Comparison of ENCODE assay signal across 8 cellular contexts in the genomic region with DNA sequence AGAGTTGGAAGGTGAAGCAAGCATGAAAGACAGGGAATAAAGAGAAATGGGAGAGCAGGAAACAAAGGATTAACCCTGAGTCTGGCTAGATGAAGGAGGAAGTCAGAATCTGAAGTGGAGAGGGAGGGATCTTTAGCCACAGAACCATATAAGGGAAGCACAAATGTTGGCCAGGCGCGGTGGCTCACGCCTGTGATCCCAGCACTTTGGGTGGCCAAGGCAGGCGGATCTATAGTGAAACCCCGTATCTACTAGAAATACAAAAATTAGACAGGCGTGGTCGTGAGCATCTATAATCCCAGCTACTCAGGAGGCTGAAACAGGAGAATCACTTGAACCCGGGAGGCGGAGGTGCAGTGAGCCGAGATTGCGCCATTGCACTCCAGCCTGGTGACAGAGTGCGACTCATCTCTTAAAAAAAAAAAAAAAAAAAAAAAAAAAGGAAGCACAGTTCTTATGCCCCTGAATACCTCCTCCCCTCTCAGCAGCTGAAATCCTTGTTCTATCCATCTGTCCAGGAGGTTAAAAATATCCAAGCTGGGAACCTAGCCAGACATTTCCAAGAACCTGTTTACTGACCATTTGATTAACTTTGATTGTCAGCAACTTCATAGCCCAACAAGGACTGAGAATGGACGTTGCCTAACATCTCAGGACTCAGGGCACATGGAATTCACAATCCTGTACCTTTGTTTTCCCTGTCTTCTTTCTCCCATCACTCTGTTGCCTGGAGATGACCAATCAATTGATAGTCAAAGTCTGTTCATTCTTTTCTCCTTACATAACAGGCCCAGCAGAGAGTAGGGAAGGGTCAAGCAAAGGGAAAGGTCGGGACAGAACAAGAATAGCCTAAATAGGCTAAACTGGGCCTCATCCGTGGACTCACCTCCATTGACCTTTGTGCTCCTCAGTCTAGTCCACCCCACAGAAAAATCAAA. TPM values are rescaled to one million over a fixed set of nuclear protein-coding genes. Genes with fewer than 3 reads are reported as not detected.
DNase-seq lines count a peak whose midpoint lies in the region; ATAC-seq, FAIRE-seq and TF ChIP-seq lines count a peak whose summit lies in the region.

No MANE protein-coding gene starts in this region.

- FAIRE-seq in urothelium cell line (lab: Jason Lieb, UNC): no peak

- peak; percentile 48 for ATAC-seq in RWPE2 (ENCODE audit: low read depth)
- ATAC-seq in GM21723 (IDR thresholded peaks at IDR 0.05; ENCODE audit: unreplicated experiment): no peak

- intact Hi-C loops in activated naive CD4-positive, alpha-beta T cell treated with anti-CD3 and anti-CD28 coated beads for 36 hours (cut with micrococcal nuclease): loop anchor here (1.0 kb wide), 1 partner anchor 8 kb away; no protein-coding TSS in a partner anchor

- H3K4me3 ChIP-seq in RWPE2 (ENCODE audit: severe bottlenecking) (no peak overlapping the region), duodenal mucosa (ENCODE audit: low read depth in 1 of 2, low read length in 2 of 2) (peak overlapping the region; percentile 1 to 30)

- peaks cover 43% of the 10 kb centered on the region for H3K4me1 Mint-ChIP-seq in activated naive CD4-positive, alpha-beta T cell treated with anti-CD3 and anti-CD28 coated beads for 36 hours (ENCODE audit: low read depth)

- H3K27me3 Mint-ChIP-seq in activated naive CD4-positive, alpha-beta T cell treated with anti-CD3 and anti-CD28 coated beads for 36 hours (ENCODE audit: low read depth): no peaks in the 10 kb centered on the region

- H3K27ac Mint-ChIP-seq in activated naive CD4-positive, alpha-beta T cell treated with anti-CD3 and anti-CD28 coated beads for 36 hours: peak overlapping the region; percentile 91

- peak overlapping the region; percentile 32 for H3K4me3 Mint-ChIP-seq in activated naive CD4-positive, alpha-beta T cell treated with anti-CD3 and anti-CD28 coated beads for 36 hours

- peak; percentile 41 for DNase-seq in activated naive CD4-positive, alpha-beta T cell treated with anti-CD3 and anti-CD28 coated beads for 36 hours
- no peak for DNase-seq in activated naive CD4-positive, alpha-beta T cell treated with Interleukin-2 at 50 U/mL for 16 hours
- DNase-seq in RWPE2 (ENCODE audit: low spot score): no peak
- DNase-seq in myocyte (ENCODE audit: low read depth): peak; percentile 98
- no peak for DNase-seq in iPS-NIHi7 (ENCODE audit: extremely low spot score)
- no peak for DNase-seq in urothelium cell line (ENCODE audit: low spot score)

- no peaks in the 10 kb centered on the region for H3K9me3 Mint-ChIP-seq in activated naive CD4-positive, alpha-beta T cell treated with anti-CD3 and anti-CD28 coated beads for 36 hours

- H3K9me3 ChIP-seq in RWPE2 (ENCODE audit: severe bottlenecking): no peaks in the 10 kb centered on the region
- no peaks in the 10 kb centered on the region for H3K9me3 ChIP-seq in duodenal mucosa (ENCODE audit: control insufficient read depth in 1 of 2, low read length in 2 of 2)

- no peaks in the 10 kb centered on the region for H3K27me3 ChIP-seq in RWPE2 (ENCODE audit: insufficient read depth, poor library complexity, severe bottlenecking)
- H3K27me3 ChIP-seq in duodenal mucosa (ENCODE audit: control insufficient read depth in 1 of 2, insufficient read depth in 2 of 2, low read length in 2 of 2): no peaks in the 10 kb centered on the region

- no peaks in the 10 kb centered on the region for H3K36me3 Mint-ChIP-seq in activated naive CD4-positive, alpha-beta T cell treated with anti-CD3 and anti-CD28 coated beads for 36 hours (ENCODE audit: low read depth)

- CTCF ChIA-PET in activated naive CD4-positive, alpha-beta T cell treated with anti-CD3 and anti-CD28 coated beads for 36 hours (lab: Charles Lee): interaction anchor here (0.6 to 8.8 kb wide), 6 partner anchors 6 to 18 kb away, joined by 3 to 109 read pairs (median 4); a partner anchor contains a TSS

- H3K4me1 ChIP-seq in RWPE2 (ENCODE audit: insufficient read depth, poor library complexity, severe bottlenecking): peaks cover 14% of the 10 kb centered on the region
- peaks cover 39% of the 10 kb centered on the region in 2 donors for H3K4me1 ChIP-seq in duodenal mucosa (ENCODE audit: control insufficient read depth in 1 of 2, insufficient read depth in 2 of 2, low read length in 2 of 2)

- no peak for TF ChIP-seq CTCF in RWPE2 (IDR thresholded peaks at IDR 0.05; ENCODE audit: poor library complexity, severe bottlenecking)

- H3K9ac ChIP-seq in duodenal mucosa (ENCODE audit: low read depth in 1 of 2, low read length in 2 of 2): peak overlapping the region in 1 of 2 donors; percentile 44

- H3K27ac ChIP-seq in RWPE2 (ENCODE audit: poor library complexity, severe bottlenecking) (peak overlapping the region; percentile 56), duodenal mucosa (ENCODE audit: low read depth, low read length) (peak overlapping the region; percentile 75)

- H3K36me3 ChIP-seq in RWPE2 (ENCODE audit: low read depth) (no peaks in the 10 kb centered on the region), duodenal mucosa (ENCODE audit: control insufficient read depth in 1 of 2, insufficient read depth in 2 of 2, low read length in 2 of 2) (no peaks in the 10 kb centered on the region)

RNA-seq across cellular contexts. Expression of a gene that starts 10.6 kb away (rescaled TPM):
- total RNA-seq in activated naive CD4-positive, alpha-beta T cell treated with anti-CD3 and anti-CD28 coated beads for 36 hours: 10 to 100 TPM; 86.0 to 91.1 TPM
- 260 and 398 TPM in 2 replicates for total RNA-seq in myocyte
- polyA plus RNA-seq in myocyte (2012): 233 TPM

RNA-seq across cellular contexts. Expression of a gene that starts 21.3 kb away (rescaled TPM):
- 10 to 100 TPM; 32.0 to 34.0 TPM for total RNA-seq in activated naive CD4-positive, alpha-beta T cell treated with anti-CD3 and anti-CD28 coated beads for 36 hours
- total RNA-seq in myocyte: 36.0 and 37.3 TPM in 2 replicates
- polyA plus RNA-seq in myocyte (2012): 60.7 TPM

RNA-seq across cellular contexts. Expression of a gene that starts 21.4 kb away (rescaled TPM):
- 1 to 10 TPM; 3.7 to 4.3 TPM for total RNA-seq in activated naive CD4-positive, alpha-beta T cell treated with anti-CD3 and anti-CD28 coated beads for 36 hours
- total RNA-seq in myocyte: 1.6 and 2.5 TPM in 2 replicates
- polyA plus RNA-seq in myocyte (2012): 3.4 TPM

RNA-seq across cellular contexts. Expression of a gene that starts 28.0 kb away (rescaled TPM):
- 10 to 100 TPM; 43.6 to 44.3 TPM for total RNA-seq in activated naive CD4-positive, alpha-beta T cell treated with anti-CD3 and anti-CD28 coated beads for 36 hours
- 24.4 and 24.7 TPM in 2 replicates for total RNA-seq in myocyte
- polyA plus RNA-seq in myocyte (2012): 16.1 TPM

RNA-seq across cellular contexts. Expression of a gene that starts 35.8 kb away (rescaled TPM):
- not detected for total RNA-seq in activated naive CD4-positive, alpha-beta T cell treated with anti-CD3 and anti-CD28 coated beads for 36 hours
- total RNA-seq in myocyte: 184 and 334 TPM in 2 replicates
- polyA plus RNA-seq in myocyte (2012): 35.7 TPM

Comparison
In these comparisons a context has a peak if more than half of its experiments do, and no peak if none do; other contexts are left out.
1. DNase-seq: peak in activated naive CD4-positive, alpha-beta T cell treated with anti-CD3 and anti-CD28 coated beads for 36 hours (single experiment) and myocyte (single experiment); none in activated naive CD4-positive, alpha-beta T cell treated with Interleukin-2 at 50 U/mL for 16 hours (single experiment), RWPE2 (single experiment), iPS-NIHi7 (single experiment) and urothelium cell line (single experiment).